In the genomic region with DNA sequence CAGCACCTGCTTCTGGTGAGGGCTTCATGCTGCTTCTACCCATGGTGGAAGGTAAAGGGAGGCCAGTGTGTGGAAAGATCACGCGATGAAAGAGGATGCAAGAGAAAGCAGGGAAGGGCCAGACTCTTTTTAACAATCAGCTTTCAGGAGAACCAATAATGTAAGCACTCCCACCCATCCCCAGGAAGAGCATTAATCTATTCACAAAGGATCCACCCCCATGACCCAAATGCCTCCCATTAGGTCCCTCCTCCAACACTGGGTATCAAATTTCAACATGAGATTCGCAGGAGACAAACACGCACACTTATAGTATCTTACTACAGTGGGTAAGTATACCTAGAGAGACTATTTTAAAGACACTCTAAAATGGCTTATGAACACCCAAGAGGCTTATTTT, we compare ENCODE assay signal across 15 cellular contexts.
"Had no signal": no experiment of that assay in that cellular context is flagged by ENCODE, and none has a peak within 500 bp of the region (broad histone marks: within the 10 kb centered on the region; RNA-seq: fewer than 3 reads in every experiment).

No MANE protein-coding gene starts in this region.

- H3K4me3 ChIP-seq: gastrocnemius medialis, ovary, upper lobe of right lung had no signal

- H3K4me1 ChIP-seq: gastrocnemius medialis, upper lobe of right lung had no signal

- H3K27ac Mint-ChIP-seq: activated naive CD4-positive, alpha-beta T cell treated with anti-CD3 and anti-CD28 coated beads, Interleukin-2, amount 50 U/mL, for 24 hours; stimulated activated naive CD8-positive, alpha-beta T cell treated with anti-CD3 and anti-CD28 coated beads, Interleukin-15, Interleukin-2, amounts not matched to agents 100 ng/mL and 50 ng/mL, for 24 hours had no signal

- H3K9me3 ChIP-seq: gastrocnemius medialis, ovary, upper lobe of right lung had no signal

- H3K4me3 Mint-ChIP-seq: activated naive CD4-positive, alpha-beta T cell treated with anti-CD3 and anti-CD28 coated beads, Interleukin-2, amount 50 U/mL, for 24 hours; neural crest cell; stimulated activated naive CD8-positive, alpha-beta T cell treated with anti-CD3 and anti-CD28 coated beads, Interleukin-15, Interleukin-2, amounts not matched to agents 100 ng/mL and 50 ng/mL, for 24 hours had no signal

- DNase-seq: activated CD4-positive, alpha-beta T cell treated with anti-CD3 and anti-CD28 coated beads, Interleukin-2, amount 50 U/mL, for 4 hours; activated effector memory CD4-positive, alpha-beta T cell treated with Interleukin-2 at 50 U/mL for 16 hours; activated T-cell treated with anti-CD3 and anti-CD28 coated beads, Interleukin-2, amount 50 U/mL, for 1 hour; brain microvascular endothelial cell; effector memory CD4-positive, alpha-beta T cell; gastrocnemius medialis; kidney; mesendoderm; ovary; stimulated activated CD4-positive, alpha-beta T cell treated with anti-CD3 and anti-CD28 coated beads, Interleukin-2, amount 100 ng/mL, for 48 hours; stimulated activated CD8-positive, alpha-beta memory T cell treated with anti-CD3 and anti-CD28 coated beads, Interleukin-4, amount 100 ng/mL, for 48 hours; upper lobe of right lung had no signal

- H3K36me3 Mint-ChIP-seq: activated naive CD4-positive, alpha-beta T cell treated with anti-CD3 and anti-CD28 coated beads, Interleukin-2, amount 50 U/mL, for 24 hours had no signal

- H3K27ac ChIP-seq: brain microvascular endothelial cell, gastrocnemius medialis, ovary, upper lobe of right lung had no signal

- H3K9me3 Mint-ChIP-seq: activated naive CD4-positive, alpha-beta T cell treated with anti-CD3 and anti-CD28 coated beads, Interleukin-2, amount 50 U/mL, for 24 hours; stimulated activated naive CD8-positive, alpha-beta T cell treated with anti-CD3 and anti-CD28 coated beads, Interleukin-15, Interleukin-2, amounts not matched to agents 100 ng/mL and 50 ng/mL, for 24 hours had no signal

- H3K4me1 Mint-ChIP-seq: activated naive CD4-positive, alpha-beta T cell treated with anti-CD3 and anti-CD28 coated beads, Interleukin-2, amount 50 U/mL, for 24 hours had no signal

- H3K36me3 ChIP-seq: brain microvascular endothelial cell, gastrocnemius medialis, ovary, upper lobe of right lung had no signal
